In the genomic region with DNA sequence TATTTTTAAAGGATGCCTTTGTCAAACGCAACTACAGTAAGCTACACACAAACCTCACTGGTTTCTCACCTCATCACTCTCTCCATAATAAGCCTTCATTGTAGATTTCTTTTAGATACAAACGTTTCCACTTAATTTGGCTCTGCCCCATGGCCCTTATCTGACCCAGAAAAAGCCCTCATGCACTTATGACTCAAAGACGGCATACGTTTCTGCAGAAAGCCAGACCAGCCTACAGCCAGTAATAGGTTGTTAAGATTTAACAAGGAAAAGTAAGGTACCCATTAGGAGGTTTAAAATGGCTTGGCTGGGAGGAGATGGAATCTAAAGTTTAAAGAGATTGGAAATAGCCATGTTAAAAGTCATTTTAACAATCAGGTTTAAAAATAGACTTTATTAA, we compare ENCODE assay signal across 18 cellular contexts.
"Had no signal": no experiment of that assay in that cellular context is flagged by ENCODE, and none has a peak within 500 bp of the region (broad histone marks: within the 10 kb centered on the region; RNA-seq: fewer than 3 reads in every experiment).

No MANE protein-coding gene starts in this region.

- FAIRE-seq: pancreas, TTC549 had no signal

- H3K4me1 ChIP-seq: adrenal gland, pancreas, upper lobe of right lung had no signal

- H3K4me3 ChIP-seq: adrenal gland, heart right ventricle, pancreas, upper lobe of right lung had no signal

- H3K27ac Mint-ChIP-seq: activated CD4-positive, alpha-beta T cell treated with anti-CD3 and anti-CD28 coated beads, Interleukin-2, amount 10 ng/mL, durations not matched to agents 7 days and 5 days; dendritic cell treated with granulocyte-macrophage colony-stimulating factor and Interleukin-4, amounts not matched to agents 40 ng/mL and 50 ng/mL, for 4 days; endodermal cell; stimulated activated naive CD8-positive, alpha-beta T cell treated with anti-CD3 and anti-CD28 coated beads, Interleukin-15, Interleukin-2, amounts not matched to agents 100 ng/mL and 50 ng/mL, for 24 hours had no signal

- H3K9me3 Mint-ChIP-seq: endodermal cell had no signal

- H3K4me1 Mint-ChIP-seq: activated CD4-positive, alpha-beta T cell treated with anti-CD3 and anti-CD28 coated beads, Interleukin-2, amount 10 ng/mL, durations not matched to agents 7 days and 5 days; endodermal cell had no signal

- H3K4me3 Mint-ChIP-seq: activated CD4-positive, alpha-beta T cell treated with anti-CD3 and anti-CD28 coated beads, Interleukin-2, amount 10 ng/mL, durations not matched to agents 7 days and 5 days; dendritic cell treated with granulocyte-macrophage colony-stimulating factor and Interleukin-4, amounts not matched to agents 40 ng/mL and 50 ng/mL, for 4 days; endodermal cell; stimulated activated naive CD8-positive, alpha-beta T cell treated with anti-CD3 and anti-CD28 coated beads, Interleukin-15, Interleukin-2, amounts not matched to agents 100 ng/mL and 50 ng/mL, for 24 hours had no signal

- H3K27ac ChIP-seq: adrenal gland, brain microvascular endothelial cell, heart right ventricle, pancreas, upper lobe of right lung had no signal

- ATAC-seq: heart right ventricle, pancreas, upper lobe of right lung had no signal

- H3K36me3 ChIP-seq: adrenal gland, brain microvascular endothelial cell, heart right ventricle, pancreas, upper lobe of right lung had no signal

- DNase-seq: activated CD4-positive, alpha-beta T cell treated with anti-CD3 and anti-CD28 coated beads, Interleukin-2, amount 10 ng/mL, durations not matched to agents 7 days and 5 days; activated CD4-positive, CD25-positive, alpha-beta regulatory T cell; activated naive CD4-positive, alpha-beta T cell treated with anti-CD3 and anti-CD28 coated beads, Interleukin-2, amount 50 U/mL, for 16 hours; adrenal gland; brain microvascular endothelial cell; cerebellar nuclear complex; endodermal cell; erythroblast; foreskin melanocyte; heart right ventricle; kidney glomerular epithelial cell; pancreas; stimulated activated CD4-positive, alpha-beta T cell treated with anti-CD3 and anti-CD28 coated beads, Interleukin-4, amount 100 ng/mL, for 24 hours; T-helper 2 cell; upper lobe of right lung had no signal

- H3K27me3 ChIP-seq: adrenal gland, brain microvascular endothelial cell, heart right ventricle, pancreas, upper lobe of right lung had no signal

- H3K27me3 Mint-ChIP-seq: activated CD4-positive, alpha-beta T cell treated with anti-CD3 and anti-CD28 coated beads, Interleukin-2, amount 10 ng/mL, durations not matched to agents 7 days and 5 days; dendritic cell treated with granulocyte-macrophage colony-stimulating factor and Interleukin-4, amounts not matched to agents 40 ng/mL and 50 ng/mL, for 4 days; stimulated activated naive CD8-positive, alpha-beta T cell treated with anti-CD3 and anti-CD28 coated beads, Interleukin-15, Interleukin-2, amounts not matched to agents 100 ng/mL and 50 ng/mL, for 24 hours had no signal

- H3K9me3 ChIP-seq: adrenal gland, heart right ventricle, pancreas, upper lobe of right lung had no signal
